ENCODE assay signal across 17 cellular contexts in genomic region chr4:153271820-153272219, GRCh38.
DNase-seq lines count a peak whose midpoint lies in the region; ATAC-seq and TF ChIP-seq lines count a peak whose summit lies in the region.
"Had no signal": no experiment of that assay in that cellular context is flagged by ENCODE, and none has a peak within 500 bp of the region (broad histone marks: within the 10 kb centered on the region; RNA-seq: fewer than 3 reads in every experiment).

No MANE protein-coding gene starts in this region.

- H4K8ac ChIP-seq in H9 (replicated peaks; ENCODE audit: insufficient read length, low read depth, low read length): no peak overlapping the region

- H2BK5ac ChIP-seq in H9 (ENCODE audit: insufficient read length, low read length): no peak overlapping the region

- H4K20me1 ChIP-seq in H9 (ENCODE audit: control insufficient read depth, insufficient read depth, insufficient read length): no peaks in the 10 kb centered on the region

- H3K23me2 ChIP-seq in H9 (ENCODE audit: insufficient read length, low read depth, low read length, poor library complexity, severe bottlenecking): no peaks in the 10 kb centered on the region

- peaks cover 0 to 32% (median 3%) of the 10 kb centered on the region in 3 experiments; a peak in 6 of 7 replicates for H3K36me3 Mint-ChIP-seq in H9 (ENCODE audit: insufficient read depth in 1 of 3, low read depth in 3 of 3)
- H3K36me3 Mint-ChIP-seq in T-helper 17 cell (ENCODE audit: low read depth): peaks cover 4% of the 10 kb centered on the region
- H3K36me3 Mint-ChIP-seq: CD8-positive, alpha-beta memory T cell had no signal

- no CpG with 5 or more reads among the region's 2 CpGs for WGBS in H9 (ENCODE audit: extremely low coverage, insufficient read length, low lambda C conversion rate)
- WGBS in esophagus muscularis mucosa: 98% methylated on average over 2 of the region's 2 CpGs
- 100% methylated on average over 2 of the region's 2 CpGs for WGBS in suprapubic skin

- H3K79me2 ChIP-seq in H9 (ENCODE audit: insufficient read depth, low read length): peaks cover 4% of the 10 kb centered on the region; the same call in 1 of the 2 replicates

- H3K4ac ChIP-seq in H9 (ENCODE audit: low read depth, low read length): no peak overlapping the region

- H2BK15ac ChIP-seq in H9 (ENCODE audit: low read depth, low read length): no peak overlapping the region

- H3K4me1 Mint-ChIP-seq in H9: peaks cover 57 to 60% of the 10 kb centered on the region in 2 experiments
- H3K4me1 Mint-ChIP-seq in T-helper 17 cell: peaks cover 23% of the 10 kb centered on the region

- H3K56ac ChIP-seq in H9 (ENCODE audit: insufficient read length, low read depth, low read length): no peak overlapping the region

- no peak overlapping the region for H3K23ac ChIP-seq in H9 (ENCODE audit: insufficient read length, low read depth, low read length)

- no peak overlapping the region for H2BK12ac ChIP-seq in H9 (ENCODE audit: insufficient read length, low read depth, low read length)

- ATAC-seq in T-helper 17 cell: peak; percentile 46
- ATAC-seq: GM12878, HCT116 had no signal

- H4K5ac ChIP-seq in H9 (ENCODE audit: insufficient read length, low read depth, low read length): no peak overlapping the region

- TF ChIP-seq POLR2A in esophagus muscularis mucosa (IDR thresholded peaks at IDR 0.05; ENCODE audit: low read depth): no peak
- no peak for TF ChIP-seq POLR2A in suprapubic skin (IDR thresholded peaks at IDR 0.05)

- H3K4me3 Mint-ChIP-seq in H9 (no peak overlapping the region), T-helper 17 cell (no peak overlapping the region)
- H3K4me3 Mint-ChIP-seq: CD4-positive, alpha-beta T cell; CD8-positive, alpha-beta memory T cell had no signal

- no peak overlapping the region for H3K18ac ChIP-seq in H9 (ENCODE audit: insufficient read length, low read depth, low read length)

- H2AK5ac ChIP-seq in H9 (ENCODE audit: insufficient read length, low read length): no peak overlapping the region

- no peaks in the 10 kb centered on the region for H3K9me3 Mint-ChIP-seq in H9
- H3K9me3 Mint-ChIP-seq: CD8-positive, alpha-beta memory T cell had no signal

- intact Hi-C loops in esophagus muscularis mucosa (cut with DNase I): no loop called here

- TF ChIP-seq EP300 in esophagus muscularis mucosa (IDR thresholded peaks at IDR 0.05) (no peak), suprapubic skin (IDR thresholded peaks at IDR 0.05) (no peak)

- H3K4me3 ChIP-seq in esophagus muscularis mucosa: no peak overlapping the region
- H3K4me3 ChIP-seq in suprapubic skin: no peak overlapping the region
- H3K4me3 ChIP-seq: GM12878, GM23248 had no signal

- H3K27ac Mint-ChIP-seq in H9 (no peak overlapping the region; a peak in 1 of 7 replicates), T-helper 17 cell (no peak overlapping the region)
- H3K27ac Mint-ChIP-seq: CD4-positive, alpha-beta T cell; CD8-positive, alpha-beta memory T cell had no signal

- DNase-seq in H9 (no peak), T-helper 17 cell (no peak), esophagus muscularis mucosa (ENCODE audit: extremely low spot score) (peak; percentile 19), suprapubic skin (ENCODE audit: low spot score in 2 of 2) (no peak), NCI-H524 (lab: John Stamatoyannopoulos, UW) (no peak)
- DNase-seq in activated CD8-positive, alpha-beta memory T cell treated with anti-CD3 and anti-CD28 coated beads for 24 hours: no peak
- DNase-seq: C1 segment of cervical spinal cord; CD4-positive, alpha-beta T cell; CD8-positive, alpha-beta memory T cell; DMS 273 treated with DMSO at 0.1 percent for 48 hours; DMS79; EL; GDM1; GM23248; H7 had no signal

- H3K27me3 ChIP-seq in H9 (ENCODE audit: insufficient read depth, low read length) (no peaks in the 10 kb centered on the region), esophagus muscularis mucosa (no peaks in the 10 kb centered on the region), suprapubic skin (no peaks in the 10 kb centered on the region)

- no peak overlapping the region for H2BK120ac ChIP-seq in H9 (ENCODE audit: low read depth, low read length, poor library complexity, severe bottlenecking)

- H3K14ac ChIP-seq in H9 (ENCODE audit: insufficient read depth, low read length): no peak overlapping the region

- H3K36me3 ChIP-seq in esophagus muscularis mucosa (peaks cover 0 to 23% (median 9%) of the 10 kb centered on the region in 4 donors), suprapubic skin (no peaks in the 10 kb centered on the region)

- H4K91ac ChIP-seq in H9 (ENCODE audit: insufficient read length, low read depth, low read length): no peak overlapping the region

- H3K4me1 ChIP-seq in H9 (ENCODE audit: insufficient read depth, low read length) (peaks cover 20% of the 10 kb centered on the region), esophagus muscularis mucosa (peaks cover 7 to 40% (median 23%) of the 10 kb centered on the region in 4 donors), suprapubic skin (peaks cover 9% of the 10 kb centered on the region)

- H3K9ac ChIP-seq in H9 (ENCODE audit: extremely low read depth, insufficient read length, low read length): no peak overlapping the region
- H3K9ac ChIP-seq: GM23248 had no signal

- H3K9me3 ChIP-seq in H9 (ENCODE audit: control insufficient read depth, low read depth, low read length) (no peaks in the 10 kb centered on the region), T-helper 17 cell (ENCODE audit: control insufficient read depth, low read length, poor library complexity, severe bottlenecking) (no peaks in the 10 kb centered on the region), esophagus muscularis mucosa (no peaks in the 10 kb centered on the region), suprapubic skin (no peaks in the 10 kb centered on the region)

- H2BK20ac ChIP-seq in H9 (ENCODE audit: low read depth, low read length, poor library complexity, severe bottlenecking): peak overlapping the region; percentile 33

- H3T11ph ChIP-seq in H9 (ENCODE audit: low read length): no peak overlapping the region

- H3K27me3 Mint-ChIP-seq in H9 (ENCODE audit: low read depth): no peaks in the 10 kb centered on the region; the same call in 1 of the 2 replicates
- peaks cover 6% of the 10 kb centered on the region for H3K27me3 Mint-ChIP-seq in T-helper 17 cell
- H3K27me3 Mint-ChIP-seq: CD4-positive, alpha-beta T cell had no signal

- no peak overlapping the region for H3K27ac ChIP-seq in H9 (ENCODE audit: insufficient read length, low read depth, low read length)
- H3K27ac ChIP-seq in esophagus muscularis mucosa (replicated peaks in 1 of 4): no peak overlapping the region
- H3K27ac ChIP-seq in suprapubic skin: no peak overlapping the region
- H3K27ac ChIP-seq: GM23248 had no signal

- H3K79me1 ChIP-seq in H9 (ENCODE audit: insufficient read depth, low read depth, low read length, poor library complexity, severe bottlenecking): peaks cover 9% of the 10 kb centered on the region

- no peak for TF ChIP-seq CTCF in H9 (conservative IDR thresholded peaks at IDR 0.05)
- TF ChIP-seq CTCF in esophagus muscularis mucosa (IDR thresholded peaks at IDR 0.05): no peak
- TF ChIP-seq CTCF in suprapubic skin (IDR thresholded peaks at IDR 0.05): no peak

- no peak overlapping the region for H2AFZ ChIP-seq in H9 (ENCODE audit: low read length)
- H2AFZ ChIP-seq: GM23248 had no signal

- H3K4me2 ChIP-seq in H9 (ENCODE audit: insufficient read depth, insufficient read length, low read length): no peak overlapping the region
